Comparison of ENCODE assay signal across 8 cellular contexts in genomic region chr1:97137862-97138514, GRCh38.
DNase-seq lines count a peak whose midpoint lies in the region; ATAC-seq and TF ChIP-seq lines count a peak whose summit lies in the region.

No MANE protein-coding gene starts in this region.

- no peaks in the 10 kb centered on the region for H3K9me3 Mint-ChIP-seq in WTC11

- no peak overlapping the region for H3K27ac Mint-ChIP-seq in WTC11

- DNase-seq in DMS153 (lab: John Stamatoyannopoulos, UW) (peak; percentile 84), NCI-H2171 (lab: John Stamatoyannopoulos, UW) (peak; percentile 76), WTC11 (ENCODE audit: low spot score) (no peak), Right ventricle myocardium superior (no peak), renal cortical epithelial cell (ENCODE audit: low read depth) (peak; percentile 80)
- no peak for DNase-seq in stimulated activated CD4-positive, alpha-beta T cell treated with anti-CD3 and anti-CD28 coated beads, Interleukin-4, amount 100 ng/mL, for 1 hour

- TF ChIP-seq CTCF in WTC11 (IDR thresholded peaks at IDR 0.05): peak; percentile 44; the same call in 1 of the 2 replicates

- CTCF ChIA-PET in WTC11 (lab: Charles Lee): interaction anchor here (0.5 to 1.9 kb wide), 12 partner anchors 10 to 916 kb away, joined by 3 to 10 read pairs (median 3); no protein-coding TSS in a partner anchor

- H3K4me1 Mint-ChIP-seq in WTC11: peaks cover 12% of the 10 kb centered on the region

- no peaks in the 10 kb centered on the region for H3K36me3 Mint-ChIP-seq in WTC11

- no peak overlapping the region for H3K4me3 Mint-ChIP-seq in WTC11

- POLR2A ChIA-PET in WTC11 (lab: Charles Lee): no interaction called here

- intact Hi-C loops in Right ventricle myocardium superior (cut with DNase I): no loop called here

- H3K27me3 Mint-ChIP-seq in WTC11 (ENCODE audit: low read depth): no peaks in the 10 kb centered on the region

- ATAC-seq in GM19351 (IDR thresholded peaks at IDR 0.05; ENCODE audit: unreplicated experiment) (peak; percentile 100), HG03175 (IDR thresholded peaks at IDR 0.05; ENCODE audit: unreplicated experiment) (peak; percentile 100), WTC11 (peak; percentile 98), Right ventricle myocardium superior (ENCODE audit: poor library complexity) (peak; percentile 97)

TF ChIP-seq in WTC11, 78 proteins besides CTCF, POLR2A, EP300 and RAD21:
- no peak for TF ChIP-seq NR1H2 (CRISPR knock-in tag; IDR thresholded peaks at IDR 0.05)
- TF ChIP-seq SMAD4 (CRISPR knock-in tag; IDR thresholded peaks at IDR 0.05): no peak
- no peak for TF ChIP-seq E2F5 (CRISPR knock-in tag; IDR thresholded peaks at IDR 0.05)
- TF ChIP-seq CBFB (CRISPR knock-in tag; IDR thresholded peaks at IDR 0.05; ENCODE audit: low read depth): no peak
- TF ChIP-seq GRHL2 (CRISPR knock-in tag; IDR thresholded peaks at IDR 0.05; ENCODE audit: insufficient replicate concordance, severe bottlenecking): no peak
- TF ChIP-seq ETV6 (CRISPR knock-in tag; IDR thresholded peaks at IDR 0.05): no peak
- no peak for TF ChIP-seq ZNF219 (CRISPR knock-in tag; IDR thresholded peaks at IDR 0.05; ENCODE audit: borderline replicate concordance)
- no peak for TF ChIP-seq AFF4 (CRISPR knock-in tag; IDR thresholded peaks at IDR 0.05; ENCODE audit: borderline replicate concordance)
- no peak for TF ChIP-seq ZNF423 (CRISPR knock-in tag; IDR thresholded peaks at IDR 0.05)
- no peak for TF ChIP-seq TCF7 (CRISPR knock-in tag; IDR thresholded peaks at IDR 0.05; ENCODE audit: low read depth)
- no peak for TF ChIP-seq EMX1 (CRISPR knock-in tag; IDR thresholded peaks at IDR 0.05)
- TF ChIP-seq CREM (CRISPR knock-in tag; IDR thresholded peaks at IDR 0.05): no peak
- TF ChIP-seq NFATC4 (CRISPR knock-in tag; IDR thresholded peaks at IDR 0.05): no peak
- no peak for TF ChIP-seq PRDM15 (CRISPR knock-in tag; IDR thresholded peaks at IDR 0.05)
- no peak for TF ChIP-seq SOX15 (CRISPR knock-in tag; IDR thresholded peaks at IDR 0.05)

Comparison
In these comparisons a context has a peak if more than half of its experiments do, and no peak if none do; other contexts are left out.
1. DNase-seq: peak in DMS153 (single experiment), NCI-H2171 (single experiment) and renal cortical epithelial cell (single experiment); none in WTC11 (single experiment), Right ventricle myocardium superior (single experiment) and stimulated activated CD4-positive, alpha-beta T cell treated with anti-CD3 and anti-CD28 coated beads, Interleukin-4, amount 100 ng/mL, for 1 hour (single experiment).
2. Peak in every context shown above with its lines, with median percentiles within 50 percentile points of each other: ATAC-seq.